1 cellular context compared by ENCODE assay signal in genomic region chr20:57048027-57048869, GRCh38.
A peak's percentile ranks its signal among the peaks of the same experiment; 100 is the strongest.
TF ChIP-seq lines count a peak whose summit lies in the region.

No MANE protein-coding gene starts in this region.

TF ChIP-seq in HEK293, 187 proteins besides CTCF, POLR2A, EP300 and RAD21 (continued from another document):
- TF ChIP-seq ZBTB49 (tag by site-specific recombination; IDR thresholded peaks at IDR 0.05; ENCODE audit: low read depth), result no peak
- no peak for TF ChIP-seq ZNF175 (tag by site-specific recombination; IDR thresholded peaks at IDR 0.05)
- TF ChIP-seq ZNF19 (tag by site-specific recombination; IDR thresholded peaks at IDR 0.05; ENCODE audit: low read depth), result no peak
- no peak for TF ChIP-seq ZNF18 (tag by site-specific recombination; IDR thresholded peaks at IDR 0.05)
- peak; percentile 49 for TF ChIP-seq ZNF654 (tag by site-specific recombination; IDR thresholded peaks at IDR 0.05; ENCODE audit: low read depth)
- TF ChIP-seq GLI2 (tag by site-specific recombination; IDR thresholded peaks at IDR 0.05; ENCODE audit: borderline replicate concordance, low read depth), result no peak
- TF ChIP-seq ZNF561 (tag by site-specific recombination; IDR thresholded peaks at IDR 0.05; ENCODE audit: borderline replicate concordance), result peak; percentile 29; the same call in 1 of the 2 replicates
